Comparison of ENCODE assay signal across 31 cellular contexts in genomic region chr7:22141355-22141754, GRCh38.
"Had no signal": no experiment of that assay in that cellular context is flagged by ENCODE, and none has a peak within 500 bp of the region (broad histone marks: within the 10 kb centered on the region; RNA-seq: fewer than 3 reads in every experiment).

No MANE protein-coding gene starts in this region.

- H3K27me3 ChIP-seq: colonic mucosa, ovary, sigmoid colon, tibial nerve had no signal

- H3K4me1 Mint-ChIP-seq: activated CD4-positive, alpha-beta T cell treated with anti-CD3 and anti-CD28 coated beads for 36 hours; immature natural killer cell; stimulated activated memory B cell treated with anti-CD40 and anti-IgM and Interleukin-4, amounts not matched to agents 10 μg/mL and 1 μg/mL and 100 μg/mL, for 72 hours; stimulated activated naive CD8-positive, alpha-beta T cell treated with anti-CD3 and anti-CD28 coated beads, Interleukin-15, amount 100 ng/mL, for 72 hours; T-helper 17 cell had no signal

- H3K27ac Mint-ChIP-seq: activated CD4-positive, alpha-beta T cell treated with anti-CD3 and anti-CD28 coated beads for 36 hours; activated naive CD8-positive, alpha-beta T cell; effector memory CD8-positive, alpha-beta T cell; immature natural killer cell; natural killer cell treated with Interleukin-12 subunit alpha and Interleukin-12 subunit beta and Interleukin-15 and Interleukin-18, amount 100 ng/mL, for 72 hours; stimulated activated memory B cell treated with anti-CD40 and anti-IgM and Interleukin-4, amounts not matched to agents 10 μg/mL and 1 μg/mL and 100 μg/mL, for 72 hours; stimulated activated naive CD8-positive, alpha-beta T cell treated with anti-CD3 and anti-CD28 coated beads, Interleukin-15, amount 100 ng/mL, for 72 hours; T-helper 17 cell had no signal

- H3K9me3 Mint-ChIP-seq: effector memory CD8-positive, alpha-beta T cell; immature natural killer cell; natural killer cell treated with Interleukin-12 subunit alpha and Interleukin-12 subunit beta and Interleukin-15 and Interleukin-18, amount 100 ng/mL, for 72 hours; stimulated activated memory B cell treated with anti-CD40 and anti-IgM and Interleukin-4, amounts not matched to agents 10 μg/mL and 1 μg/mL and 100 μg/mL, for 72 hours; stimulated activated naive CD8-positive, alpha-beta T cell treated with anti-CD3 and anti-CD28 coated beads, Interleukin-15, amount 100 ng/mL, for 72 hours had no signal

- H3K36me3 Mint-ChIP-seq: activated naive CD8-positive, alpha-beta T cell; immature natural killer cell; natural killer cell treated with Interleukin-12 subunit alpha and Interleukin-12 subunit beta and Interleukin-15 and Interleukin-18, amount 100 ng/mL, for 72 hours; stimulated activated memory B cell treated with anti-CD40 and anti-IgM and Interleukin-4, amounts not matched to agents 10 μg/mL and 1 μg/mL and 100 μg/mL, for 72 hours had no signal

- DNase-seq: activated CD4-positive, alpha-beta T cell treated with anti-CD3 and anti-CD28 coated beads for 36 hours; activated CD4-positive, alpha-beta T cell treated with anti-CD3 and anti-CD28 coated beads, Interleukin-2, amount 50 U/mL, for 4 hours; activated CD4-positive, CD25-positive, alpha-beta regulatory T cell; activated CD8-positive, alpha-beta memory T cell treated with anti-CD3 and anti-CD28 coated beads for 24 hours; activated effector memory CD4-positive, alpha-beta T cell treated with Interleukin-2 at 50 U/mL for 16 hours; activated naive CD4-positive, alpha-beta T cell treated with Interleukin-2 at 50 U/mL for 16 hours; anterior cingulate cortex; colonic mucosa; effector memory CD8-positive, alpha-beta T cell; foreskin fibroblast; head of caudate nucleus; hypothalamus; immature natural killer cell; kidney; left colon; ovary; retina; sigmoid colon; stimulated activated CD4-positive, alpha-beta T cell treated with anti-CD3 and anti-CD28 coated beads, Interleukin-1b, Interleukin-23, amount 100 ng/mL, for 48 hours; stimulated activated CD4-positive, alpha-beta T cell treated with anti-CD3 and anti-CD28 coated beads, Interleukin-4, amount 100 ng/mL, for 4 hours; stimulated activated CD8-positive, alpha-beta memory T cell treated with anti-CD3 and anti-CD28 coated beads, Interleukin-4, amount 100 ng/mL, for 48 hours; stimulated activated naive CD8-positive, alpha-beta T cell treated with anti-CD3 and anti-CD28 coated beads, Interleukin-15, amount 100 ng/mL, for 72 hours; T-helper 17 cell; T1000 had no signal

- H3K27ac ChIP-seq: colonic mucosa, ovary, prostate gland, sigmoid colon, tibial nerve had no signal

- H3K4me3 ChIP-seq: colonic mucosa, ovary, prostate gland, sigmoid colon, smooth muscle cell, tibial nerve had no signal

- H3K4me1 ChIP-seq: colonic mucosa, prostate gland, sigmoid colon had no signal

- H3K9me3 ChIP-seq: colonic mucosa, ovary, prostate gland, sigmoid colon, tibial nerve had no signal

- H3K27me3 Mint-ChIP-seq: stimulated activated naive CD8-positive, alpha-beta T cell treated with anti-CD3 and anti-CD28 coated beads, Interleukin-15, amount 100 ng/mL, for 72 hours had no signal

- H3K4me3 Mint-ChIP-seq: activated CD4-positive, alpha-beta T cell treated with anti-CD3 and anti-CD28 coated beads for 36 hours; activated naive CD8-positive, alpha-beta T cell; effector memory CD8-positive, alpha-beta T cell; immature natural killer cell; natural killer cell treated with Interleukin-12 subunit alpha and Interleukin-12 subunit beta and Interleukin-15 and Interleukin-18, amount 100 ng/mL, for 72 hours; stimulated activated memory B cell treated with anti-CD40 and anti-IgM and Interleukin-4, amounts not matched to agents 10 μg/mL and 1 μg/mL and 100 μg/mL, for 72 hours; stimulated activated naive CD8-positive, alpha-beta T cell treated with anti-CD3 and anti-CD28 coated beads, Interleukin-15, amount 100 ng/mL, for 72 hours; T-helper 17 cell had no signal

- ATAC-seq: activated CD4-positive, alpha-beta T cell treated with anti-CD3 and anti-CD28 coated beads for 36 hours; effector memory CD8-positive, alpha-beta T cell; esophagus mucosa; left colon; natural killer cell treated with Interleukin-12 subunit alpha and Interleukin-12 subunit beta and Interleukin-15 and Interleukin-18, amount 100 ng/mL, for 72 hours; stimulated activated memory B cell treated with anti-CD40 and anti-IgM and Interleukin-4, amounts not matched to agents 10 μg/mL and 1 μg/mL and 100 μg/mL, for 72 hours; stimulated activated naive CD8-positive, alpha-beta T cell treated with anti-CD3 and anti-CD28 coated beads, Interleukin-15, amount 100 ng/mL, for 72 hours; T-helper 17 cell had no signal

- H3K36me3 ChIP-seq: colonic mucosa, ovary, prostate gland, sigmoid colon had no signal
